28 cellular contexts compared by ENCODE assay signal in genomic region chr18:47547539-47548202, GRCh38.
"Had no signal": no experiment of that assay in that cellular context is flagged by ENCODE, and none has a peak within 500 bp of the region (broad histone marks: within the 10 kb centered on the region; RNA-seq: fewer than 3 reads in every experiment).

No MANE protein-coding gene starts in this region.

- H3K36me3 Mint-ChIP-seq: stimulated activated effector memory CD8-positive, alpha-beta T cell treated with anti-CD3 and anti-CD28 coated beads, Interleukin-12 subunit alpha, Interleukin-12 subunit beta, amount 100 ng/mL, for 72 hours; stimulated activated memory B cell treated with anti-CD40 and anti-IgM and Interleukin-4, amounts not matched to agents 10 μg/mL and 1 μg/mL and 100 μg/mL, for 72 hours; stimulated activated naive B cell treated with anti-CD40 and anti-IgM and Interleukin-4, amounts not matched to agents 10 μg/mL and 1 μg/mL and 100 μg/mL, for 72 hours; type B pancreatic cell had no signal

- H3K4me3 ChIP-seq: stomach, suprapubic skin, testis, thoracic aorta, thyroid gland, tibial artery, tibial nerve, transverse colon, upper lobe of left lung, upper lobe of right lung, uterus, vagina had no signal

- DNase-seq: stimulated activated CD4-positive, alpha-beta T cell treated with anti-CD3 and anti-CD28 coated beads, Interleukin-2, amount 100 ng/mL, for 48 hours; stimulated activated CD4-positive, alpha-beta T cell treated with anti-CD3 and anti-CD28 coated beads, Interleukin-4, amount 100 ng/mL, for 1 hour; stimulated activated CD4-positive, alpha-beta T cell treated with anti-CD3 and anti-CD28 coated beads, Interleukin-4, amount 100 ng/mL, for 24 hours; stimulated activated CD4-positive, alpha-beta T cell treated with anti-CD3 and anti-CD28 coated beads, Interleukin-4, amount 100 ng/mL, for 4 hours; stimulated activated CD8-positive, alpha-beta memory T cell treated with anti-CD3 and anti-CD28 coated beads, Interleukin-4, amount 100 ng/mL, for 48 hours; stimulated activated naive B cell treated with anti-CD40 and anti-IgM and Interleukin-4, amounts not matched to agents 10 μg/mL and 1 μg/mL and 100 μg/mL, for 72 hours; stimulated activated naive CD4-positive, alpha-beta T cell; stimulated activated naive CD4-positive, alpha-beta T cell treated with Interleukin-2 at 50 U/mL for 16 hours; stimulated activated naive CD8-positive, alpha-beta T cell treated with anti-CD3 and anti-CD28 coated beads, Interleukin-15, amount 100 ng/mL, for 72 hours; stimulated activated naive CD8-positive, alpha-beta T cell treated with anti-CD3 and anti-CD28 coated beads, Interleukin-15, Interleukin-2, amounts not matched to agents 100 U/mL and 50 U/mL, for 24 hours; stomach; substantia nigra; testis; thyroid gland; tibial artery; transverse colon; trophoblast cell; upper lobe of left lung; upper lobe of right lung; uterus had no signal

- H3K27ac ChIP-seq: stomach, suprapubic skin, testis, thoracic aorta, thyroid gland, tibial artery, tibial nerve, transverse colon, upper lobe of left lung, upper lobe of right lung, uterus, vagina had no signal

- H3K27ac Mint-ChIP-seq: stimulated activated effector memory CD8-positive, alpha-beta T cell treated with anti-CD3 and anti-CD28 coated beads, Interleukin-12 subunit alpha, Interleukin-12 subunit beta, amount 100 ng/mL, for 72 hours; stimulated activated memory B cell treated with anti-CD40 and anti-IgM and Interleukin-4, amounts not matched to agents 10 μg/mL and 1 μg/mL and 100 μg/mL, for 72 hours; stimulated activated naive B cell treated with anti-CD40 and anti-IgM and Interleukin-4, amounts not matched to agents 10 μg/mL and 1 μg/mL and 100 μg/mL, for 72 hours; stimulated activated naive CD8-positive, alpha-beta T cell treated with anti-CD3 and anti-CD28 coated beads, Interleukin-15, amount 100 ng/mL, for 72 hours; stimulated activated naive CD8-positive, alpha-beta T cell treated with anti-CD3 and anti-CD28 coated beads, Interleukin-15, Interleukin-2, amounts not matched to agents 100 ng/mL and 50 ng/mL, for 24 hours; type B pancreatic cell had no signal

- H3K9me3 ChIP-seq: stomach, suprapubic skin, testis, thoracic aorta, thyroid gland, tibial artery, tibial nerve, transverse colon, upper lobe of left lung, upper lobe of right lung, uterus, vagina had no signal

- H3K4me1 Mint-ChIP-seq: stimulated activated effector memory CD8-positive, alpha-beta T cell treated with anti-CD3 and anti-CD28 coated beads, Interleukin-12 subunit alpha, Interleukin-12 subunit beta, amount 100 ng/mL, for 72 hours; stimulated activated memory B cell treated with anti-CD40 and anti-IgM and Interleukin-4, amounts not matched to agents 10 μg/mL and 1 μg/mL and 100 μg/mL, for 72 hours; stimulated activated naive B cell treated with anti-CD40 and anti-IgM and Interleukin-4, amounts not matched to agents 10 μg/mL and 1 μg/mL and 100 μg/mL, for 72 hours; stimulated activated naive CD8-positive, alpha-beta T cell treated with anti-CD3 and anti-CD28 coated beads, Interleukin-15, amount 100 ng/mL, for 72 hours had no signal

- H3K27me3 Mint-ChIP-seq: stimulated activated naive CD8-positive, alpha-beta T cell treated with anti-CD3 and anti-CD28 coated beads, Interleukin-15, Interleukin-2, amounts not matched to agents 100 ng/mL and 50 ng/mL, for 24 hours had no signal

- H3K4me1 ChIP-seq: stomach, suprapubic skin, testis, thyroid gland, tibial artery, tibial nerve, transverse colon, upper lobe of left lung, upper lobe of right lung, uterus, vagina had no signal

- ATAC-seq: stimulated activated effector memory CD8-positive, alpha-beta T cell treated with anti-CD3 and anti-CD28 coated beads, Interleukin-12 subunit alpha, Interleukin-12 subunit beta, amount 100 ng/mL, for 72 hours; stimulated activated memory B cell treated with anti-CD40 and anti-IgM and Interleukin-4, amounts not matched to agents 10 μg/mL and 1 μg/mL and 100 μg/mL, for 72 hours; stimulated activated naive B cell treated with anti-CD40 and anti-IgM and Interleukin-4, amounts not matched to agents 10 μg/mL and 1 μg/mL and 100 μg/mL, for 72 hours; stimulated activated naive CD8-positive, alpha-beta T cell treated with anti-CD3 and anti-CD28 coated beads, Interleukin-15, amount 100 ng/mL, for 72 hours; stimulated activated naive CD8-positive, alpha-beta T cell treated with anti-CD3 and anti-CD28 coated beads, Interleukin-15, Interleukin-2, amounts not matched to agents 100 U/mL and 50 U/mL, for 24 hours; upper lobe of right lung had no signal

- H3K36me3 ChIP-seq: stomach, suprapubic skin, thoracic aorta, thyroid gland, tibial artery, tibial nerve, transverse colon, upper lobe of left lung, upper lobe of right lung, uterus, vagina had no signal

- H3K9me3 Mint-ChIP-seq: stimulated activated effector memory CD8-positive, alpha-beta T cell treated with anti-CD3 and anti-CD28 coated beads, Interleukin-12 subunit alpha, Interleukin-12 subunit beta, amount 100 ng/mL, for 72 hours; stimulated activated memory B cell treated with anti-CD40 and anti-IgM and Interleukin-4, amounts not matched to agents 10 μg/mL and 1 μg/mL and 100 μg/mL, for 72 hours; stimulated activated naive B cell treated with anti-CD40 and anti-IgM and Interleukin-4, amounts not matched to agents 10 μg/mL and 1 μg/mL and 100 μg/mL, for 72 hours; stimulated activated naive CD8-positive, alpha-beta T cell treated with anti-CD3 and anti-CD28 coated beads, Interleukin-15, amount 100 ng/mL, for 72 hours; stimulated activated naive CD8-positive, alpha-beta T cell treated with anti-CD3 and anti-CD28 coated beads, Interleukin-15, Interleukin-2, amounts not matched to agents 100 ng/mL and 50 ng/mL, for 24 hours; type B pancreatic cell had no signal

- H3K4me3 Mint-ChIP-seq: stimulated activated effector memory CD8-positive, alpha-beta T cell treated with anti-CD3 and anti-CD28 coated beads, Interleukin-12 subunit alpha, Interleukin-12 subunit beta, amount 100 ng/mL, for 72 hours; stimulated activated memory B cell treated with anti-CD40 and anti-IgM and Interleukin-4, amounts not matched to agents 10 μg/mL and 1 μg/mL and 100 μg/mL, for 72 hours; stimulated activated naive B cell treated with anti-CD40 and anti-IgM and Interleukin-4, amounts not matched to agents 10 μg/mL and 1 μg/mL and 100 μg/mL, for 72 hours; stimulated activated naive CD8-positive, alpha-beta T cell treated with anti-CD3 and anti-CD28 coated beads, Interleukin-15, amount 100 ng/mL, for 72 hours; stimulated activated naive CD8-positive, alpha-beta T cell treated with anti-CD3 and anti-CD28 coated beads, Interleukin-15, Interleukin-2, amounts not matched to agents 100 ng/mL and 50 ng/mL, for 24 hours; type B pancreatic cell had no signal
